Comparison of ENCODE assay signal across 18 cellular contexts in the genomic region with DNA sequence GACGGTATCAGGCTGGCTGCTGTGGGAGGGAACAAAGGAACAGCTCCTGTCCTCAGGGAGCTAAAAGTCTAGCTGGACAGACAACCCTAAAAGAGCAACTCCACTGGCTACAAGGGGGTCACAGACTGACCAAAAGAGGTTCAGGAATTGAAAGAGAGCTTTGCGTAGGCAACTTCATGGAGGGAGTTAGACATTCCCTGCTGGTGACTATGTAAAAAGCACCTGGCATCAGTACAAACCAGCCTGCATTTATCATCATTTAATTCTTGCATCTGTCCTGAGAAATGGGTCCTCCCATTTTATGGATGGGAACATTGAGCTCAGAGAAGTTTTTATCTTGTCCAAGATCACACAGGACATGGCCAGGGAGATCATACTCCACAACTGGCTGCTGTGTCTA. TPM values are rescaled to one million over a fixed set of nuclear protein-coding genes. Genes with fewer than 3 reads are reported as not detected.
DNase-seq lines count a peak whose midpoint lies in the region; ATAC-seq, FAIRE-seq and TF ChIP-seq lines count a peak whose summit lies in the region.
"Had no signal": no experiment of that assay in that cellular context is flagged by ENCODE, and none has a peak within 500 bp of the region (broad histone marks: within the 10 kb centered on the region; RNA-seq: fewer than 3 reads in every experiment).

No MANE protein-coding gene starts in this region.

- no peak overlapping the region for H3K9ac ChIP-seq in astrocyte (ENCODE audit: low read length)

- no peak overlapping the region for H3K4me3 Mint-ChIP-seq in astrocyte (ENCODE audit: unreplicated experiment)
- peak overlapping the region; percentile 83 for H3K4me3 Mint-ChIP-seq in glutamatergic neuron (ENCODE audit: unreplicated experiment)
- H3K4me3 Mint-ChIP-seq: activated CD4-positive, alpha-beta memory T cell treated with anti-CD3 and anti-CD28 coated beads, Interleukin-2, amount 10 ng/mL, durations not matched to agents 7 days and 5 days; activated T-cell treated with anti-CD3 and anti-CD28 coated beads, Interleukin-2, amount 50 U/mL, for 72 hours had no signal

- H2AFZ ChIP-seq in astrocyte (ENCODE audit: low read depth, low read length), result no peak overlapping the region

- H3K36me3 ChIP-seq in H7 (replicated peaks; ENCODE audit: control insufficient read depth, insufficient read depth, low read length) (no peaks in the 10 kb centered on the region), astrocyte (ENCODE audit: insufficient read depth, low read length) (no peaks in the 10 kb centered on the region), upper lobe of left lung (no peaks in the 10 kb centered on the region)

- peaks cover 6% of the 10 kb centered on the region for H3K4me1 ChIP-seq in astrocyte (ENCODE audit: insufficient read depth, low read length)
- peaks cover 14 to 19% (median 16%) of the 10 kb centered on the region in 4 donors for H3K4me1 ChIP-seq in upper lobe of left lung

- H3K4me1 Mint-ChIP-seq in astrocyte (ENCODE audit: low read depth, unreplicated experiment) (no peaks in the 10 kb centered on the region), glutamatergic neuron (ENCODE audit: low read depth, unreplicated experiment) (peaks cover 21% of the 10 kb centered on the region)
- H3K4me1 Mint-ChIP-seq: activated CD4-positive, alpha-beta memory T cell treated with anti-CD3 and anti-CD28 coated beads, Interleukin-2, amount 10 ng/mL, durations not matched to agents 7 days and 5 days had no signal

- H3K27me3 Mint-ChIP-seq in astrocyte (ENCODE audit: low read depth, unreplicated experiment), result peaks cover 75% of the 10 kb centered on the region
- peaks cover 3% of the 10 kb centered on the region for H3K27me3 Mint-ChIP-seq in glutamatergic neuron (ENCODE audit: unreplicated experiment)

- H4K20me1 ChIP-seq in astrocyte (ENCODE audit: insufficient read depth, low read length), result peaks cover 4% of the 10 kb centered on the region

- no peak overlapping the region for H3K4me2 ChIP-seq in astrocyte (ENCODE audit: low read length)

- no peaks in the 10 kb centered on the region for H3K79me2 ChIP-seq in astrocyte (ENCODE audit: insufficient read depth, low read length)

- no peak for ATAC-seq in upper lobe of left lung (ENCODE audit: low FRiP score in 2 of 2)
- no peak for ATAC-seq in HG02840 (IDR thresholded peaks at IDR 0.05; ENCODE audit: low FRiP score, unreplicated experiment)
- ATAC-seq: activated T-cell treated with anti-CD3 and anti-CD28 coated beads, Interleukin-2, amount 50 U/mL, for 72 hours had no signal

- TF ChIP-seq CTCF in astrocyte (IDR thresholded peaks at IDR 0.05; ENCODE audit: insufficient read depth, low read depth, low read length) (peak; percentile 23), glutamatergic neuron (IDR thresholded peaks at IDR 0.05; ENCODE audit: partially characterized antibody, unreplicated experiment) (no peak), upper lobe of left lung (IDR thresholded peaks at IDR 0.05) (peak in 1 of 6 experiments; percentile 7)

- TF ChIP-seq POLR2A in upper lobe of left lung (IDR thresholded peaks at IDR 0.05), result no peak

- H3K4me3 ChIP-seq in H7 (ENCODE audit: insufficient read depth, low read depth, low read length) (no peak overlapping the region), astrocyte (ENCODE audit: insufficient read depth, low read depth, low read length) (no peak overlapping the region), upper lobe of left lung (no peak overlapping the region)

- TF ChIP-seq EP300 in upper lobe of left lung (IDR thresholded peaks at IDR 0.05), result no peak

- H3K27me3 ChIP-seq in H7 (ENCODE audit: control insufficient read depth, insufficient read depth, low read length) (peaks cover 34% of the 10 kb centered on the region), astrocyte (ENCODE audit: insufficient read depth, low read length) (peaks cover 53% of the 10 kb centered on the region), upper lobe of left lung (peaks cover 0 to 18% (median 9%) of the 10 kb centered on the region in 4 donors)

- H3K27ac ChIP-seq in astrocyte (ENCODE audit: low read depth, low read length) (no peak overlapping the region), upper lobe of left lung (no peak overlapping the region)
- H3K27ac ChIP-seq: RWPE1 had no signal

- H3K9me3 ChIP-seq in astrocyte (ENCODE audit: insufficient read depth, low read depth, low read length), result no peaks in the 10 kb centered on the region
- no peaks in the 10 kb centered on the region for H3K9me3 ChIP-seq in upper lobe of left lung

- no peak overlapping the region for H3K27ac Mint-ChIP-seq in astrocyte (ENCODE audit: unreplicated experiment)
- H3K27ac Mint-ChIP-seq in glutamatergic neuron (ENCODE audit: unreplicated experiment), result no peak overlapping the region
- H3K27ac Mint-ChIP-seq: activated CD4-positive, alpha-beta memory T cell treated with anti-CD3 and anti-CD28 coated beads, Interleukin-2, amount 10 ng/mL, durations not matched to agents 7 days and 5 days; activated T-cell treated with anti-CD3 and anti-CD28 coated beads, Interleukin-2, amount 50 U/mL, for 72 hours had no signal

- peaks cover 3% of the 10 kb centered on the region for H3K36me3 Mint-ChIP-seq in astrocyte (ENCODE audit: low read depth, unreplicated experiment)
- peaks cover 15% of the 10 kb centered on the region for H3K36me3 Mint-ChIP-seq in glutamatergic neuron (ENCODE audit: unreplicated experiment)

- no peak for FAIRE-seq in astrocyte (lab: Jason Lieb, UNC)
- FAIRE-seq: endothelial cell of umbilical vein had no signal

- DNase-seq in A172 (ENCODE audit: low spot score) (peak; percentile 28), H7 (peak; percentile 24), astrocyte (ENCODE audit: low read depth) (peak; percentile 46), glutamatergic neuron (no peak), upper lobe of left lung (no peak), SHP77 (lab: John Stamatoyannopoulos, UW) (no peak), HK-2 (ENCODE audit: unreplicated experiment) (no peak)
- DNase-seq: activated CD4-positive, alpha-beta memory T cell treated with anti-CD3 and anti-CD28 coated beads, Interleukin-2, amount 10 ng/mL, durations not matched to agents 7 days and 5 days; activated T-cell treated with anti-CD3 and anti-CD28 coated beads, Interleukin-2, amount 50 U/mL, for 72 hours; Calu3; KBM-7; mesendoderm; NCI-H1105; NCI-H748 treated with DMSO at 0.1 percent for 48 hours; stimulated activated CD4-positive, alpha-beta T cell treated with anti-CD3 and anti-CD28 coated beads, Interleukin-1b, Interleukin-23, amount 100 ng/mL, for 48 hours had no signal

- H3K9me3 Mint-ChIP-seq in astrocyte (ENCODE audit: unreplicated experiment) (peaks cover 13% of the 10 kb centered on the region), glutamatergic neuron (ENCODE audit: unreplicated experiment) (peaks cover 9% of the 10 kb centered on the region)
- H3K9me3 Mint-ChIP-seq: activated CD4-positive, alpha-beta memory T cell treated with anti-CD3 and anti-CD28 coated beads, Interleukin-2, amount 10 ng/mL, durations not matched to agents 7 days and 5 days had no signal

- 93% methylated on average over 2 of the region's 2 CpGs for WGBS in upper lobe of left lung, 2 donors

RNA-seq across cellular contexts. Expression of gene LGI2, which starts 1.4 kb away (rescaled TPM):
- 0.19 and 0.93 TPM in 2 replicates for total RNA-seq in A172 (2014; rRNA removed; shearing (Covaris generic))
- 0.94 and 3.1 TPM in 2 replicates for total RNA-seq in H7 (2014; rRNA removed; shearing (Covaris generic))
- total RNA-seq in astrocyte, result 0.27 and 0.77 TPM in 2 replicates
- total RNA-seq in glutamatergic neuron (ENCODE audit: unreplicated experiment), result 20.5 TPM
- total RNA-seq in upper lobe of left lung, result 1 to 10 TPM in 1 of 6 donors, under 1 TPM in 4, not detected in 1; 0.44 to 1.3 (median 0.80) TPM
- total RNA-seq: activated CD4-positive, alpha-beta memory T cell treated with anti-CD3 and anti-CD28 coated beads, Interleukin-2, amount 10 ng/mL, durations not matched to agents 7 days and 5 days; activated T-cell treated with anti-CD3 and anti-CD28 coated beads, Interleukin-2, amount 50 U/mL, for 72 hours; endothelial cell of umbilical vein had no signal

Comparison
In these comparisons a context has a peak if more than half of its experiments do, and no peak if none do; other contexts are left out.
1. DNase-seq: peak in A172 (single experiment), H7 (single experiment) and astrocyte (single experiment); none in glutamatergic neuron (single experiment), upper lobe of left lung (0 of 2), SHP77 (0 of 2) and HK-2 (single experiment).